18 cellular contexts compared by ENCODE assay signal in genomic region chr7:106792233-106792926, GRCh38.
"Had no signal": no experiment of that assay in that cellular context is flagged by ENCODE, and none has a peak within 500 bp of the region (broad histone marks: within the 10 kb centered on the region; RNA-seq: fewer than 3 reads in every experiment).

No MANE protein-coding gene starts in this region.

- H3K9me3 Mint-ChIP-seq: natural killer cell treated with Interleukin-12 subunit alpha and Interleukin-12 subunit beta and Interleukin-15 and Interleukin-18, amount 100 ng/mL, for 72 hours had no signal

- H3K4me3 Mint-ChIP-seq: activated naive CD4-positive, alpha-beta T cell treated with anti-CD3 and anti-CD28 coated beads for 36 hours; activated naive CD8-positive, alpha-beta T cell treated with anti-CD3 and anti-CD28 coated beads for 36 hours; activated T-helper 1 cell treated with anti-CD3 and anti-CD28 coated beads, Interleukin-12 subunit alpha, Interleukin-12 subunit beta, Interleukin-2, Interleukin-4 antibody, amounts not matched to agents 30 ng/mL and 10 ng/mL and 1 ng/mL, durations not matched to agents 14 hours and 24 hours and 36 hours; brain; natural killer cell treated with Interleukin-12 subunit alpha and Interleukin-12 subunit beta and Interleukin-15 and Interleukin-18, amount 100 ng/mL, for 72 hours had no signal

- H3K4me3 ChIP-seq: adrenal gland, ascending aorta, cardiac muscle cell, coronary artery, left ventricle myocardium inferior, lung, mucosa of descending colon, right atrium auricular region, suprapubic skin, tibial artery had no signal

- H3K36me3 ChIP-seq: adrenal gland, ascending aorta, cardiac muscle cell, left ventricle myocardium inferior, right atrium auricular region, suprapubic skin, tibial artery had no signal

- H3K27me3 ChIP-seq: adrenal gland, ascending aorta, cardiac muscle cell, right atrium auricular region, suprapubic skin had no signal

- H3K36me3 Mint-ChIP-seq: activated naive CD8-positive, alpha-beta T cell treated with anti-CD3 and anti-CD28 coated beads for 36 hours; brain; natural killer cell treated with Interleukin-12 subunit alpha and Interleukin-12 subunit beta and Interleukin-15 and Interleukin-18, amount 100 ng/mL, for 72 hours had no signal

- ATAC-seq: natural killer cell treated with Interleukin-12 subunit alpha and Interleukin-12 subunit beta and Interleukin-15 and Interleukin-18, amount 100 ng/mL, for 72 hours had no signal

- H3K27me3 Mint-ChIP-seq: activated naive CD8-positive, alpha-beta T cell treated with anti-CD3 and anti-CD28 coated beads for 36 hours had no signal

- H3K4me1 ChIP-seq: adrenal gland, ascending aorta, left ventricle myocardium inferior, right atrium auricular region, suprapubic skin, tibial artery had no signal

- DNase-seq: activated effector memory CD4-positive, alpha-beta T cell treated with anti-CD3 and anti-CD28 coated beads, Interleukin-2, amount 50 U/mL, for 16 hours; activated naive CD8-positive, alpha-beta T cell treated with anti-CD3 and anti-CD28 coated beads for 36 hours; activated T-cell treated with anti-CD3 and anti-CD28 coated beads, Interleukin-2, amount 50 U/mL, for 1 hour; adrenal gland; left ventricle myocardium inferior; mucosa of descending colon; tibial artery had no signal

- H3K9me3 ChIP-seq: adrenal gland, ascending aorta, left ventricle myocardium inferior, mucosa of descending colon, right atrium auricular region, suprapubic skin, tibial artery had no signal

- H3K27ac Mint-ChIP-seq: activated naive CD4-positive, alpha-beta T cell treated with anti-CD3 and anti-CD28 coated beads for 36 hours; activated naive CD8-positive, alpha-beta T cell treated with anti-CD3 and anti-CD28 coated beads for 36 hours; activated T-helper 1 cell treated with anti-CD3 and anti-CD28 coated beads, Interleukin-12 subunit alpha, Interleukin-12 subunit beta, Interleukin-2, Interleukin-4 antibody, amounts not matched to agents 30 ng/mL and 10 ng/mL and 1 ng/mL, durations not matched to agents 14 hours and 24 hours and 36 hours; natural killer cell treated with Interleukin-12 subunit alpha and Interleukin-12 subunit beta and Interleukin-15 and Interleukin-18, amount 100 ng/mL, for 72 hours had no signal

- H3K27ac ChIP-seq: adrenal gland, ascending aorta, cardiac muscle cell, coronary artery, left ventricle myocardium inferior, right atrium auricular region, suprapubic skin, tibial artery, VCaP had no signal
